8 cellular contexts compared by ENCODE assay signal in genomic region chr3:194633349-194634004, GRCh38. TPM values are rescaled to one million over a fixed set of nuclear protein-coding genes. Genes with fewer than 3 reads are reported as not detected.
DNase-seq lines count a peak whose midpoint lies in the region; ATAC-seq and TF ChIP-seq lines count a peak whose summit lies in the region.

TSS of gene TMEM44 (minus strand) at chr3:194633419. CDS start at chr3:194633215, 204 bp downstream.

- POLR2A ChIA-PET in WTC11 (lab: Charles Lee) = interaction anchor here (0.5 to 1.0 kb wide), 2 partner anchors 49 to 564 kb away, joined by 3 to 4 read pairs; no protein-coding TSS in a partner anchor

- peak; percentile 59 for ATAC-seq in GM18873 (IDR thresholded peaks at IDR 0.05; ENCODE audit: low FRiP score, unreplicated experiment)
- peak; percentile 80 for ATAC-seq in HG03103 (IDR thresholded peaks at IDR 0.05; ENCODE audit: low read depth, unreplicated experiment)
- ATAC-seq in WTC11 = peak; percentile 87

- DNase-seq in AG08395 (ENCODE audit: low spot score) (peak; percentile 95), NCI-H2196 (lab: John Stamatoyannopoulos, UW; ENCODE audit: unreplicated experiment) (peak; percentile 96), WTC11 (ENCODE audit: low spot score) (peak; percentile 82), chondrocyte (ENCODE audit: low spot score) (no peak), kidney glomerular epithelial cell (lab: John Stamatoyannopoulos, UW) (peak; percentile 63)
- DNase-seq in stimulated activated CD4-positive, alpha-beta T cell treated with anti-CD3 and anti-CD28 coated beads, Interleukin-2, amount 100 ng/mL, for 24 hours = peak; percentile 63 to 70

- H3K36me3 Mint-ChIP-seq in WTC11 (peaks cover 12% of the 10 kb centered on the region), chondrocyte (ENCODE audit: low read depth) (peaks cover 8% of the 10 kb centered on the region)

- H3K4me3 Mint-ChIP-seq in WTC11 (peak within 1 kb of the TSS; percentile 84), chondrocyte (ENCODE audit: unreplicated experiment) (peak within 1 kb of the TSS; percentile 84)

- H3K27ac Mint-ChIP-seq in WTC11 (peak within 1 kb of the TSS; percentile 53; the same call in 1 of the 2 replicates), chondrocyte (ENCODE audit: unreplicated experiment) (peak within 1 kb of the TSS; percentile 75)

- TF ChIP-seq CTCF in WTC11 (IDR thresholded peaks at IDR 0.05) (peak; percentile 63), chondrocyte (IDR thresholded peaks at IDR 0.05) (peak; percentile 85)

- H3K4me1 Mint-ChIP-seq in WTC11 = no peaks in the 10 kb centered on the region
- H3K4me1 Mint-ChIP-seq in chondrocyte (ENCODE audit: low read depth) = peaks cover 23% of the 10 kb centered on the region

- CTCF ChIA-PET in WTC11 (lab: Charles Lee) = interaction anchor here (0.6 to 2.0 kb wide), 19 partner anchors 10 to 910 kb away, joined by 3 to 14 read pairs (median 3); partner anchors contain the start of genes LSG1 and PPP1R2

- H3K27me3 Mint-ChIP-seq in WTC11 (ENCODE audit: low read depth) = no peaks in the 10 kb centered on the region
- no peaks in the 10 kb centered on the region for H3K27me3 Mint-ChIP-seq in chondrocyte (ENCODE audit: low read depth)

- H3K9me3 Mint-ChIP-seq in WTC11 (no peaks in the 10 kb centered on the region), chondrocyte (ENCODE audit: low read depth) (no peaks in the 10 kb centered on the region)

TF ChIP-seq in WTC11, 78 proteins besides CTCF, POLR2A, EP300 and RAD21:
- peak; percentile 80; the same call in 1 of the 2 replicates for TF ChIP-seq E2F5 (CRISPR knock-in tag; IDR thresholded peaks at IDR 0.05)
- TF ChIP-seq ZNF423 (CRISPR knock-in tag; IDR thresholded peaks at IDR 0.05) = peak; percentile 37
- no peak for TF ChIP-seq NFYB (CRISPR knock-in tag; conservative IDR thresholded peaks at IDR 0.05; ENCODE audit: low read depth)
- peak; percentile 62; the same call in 1 of the 2 replicates for TF ChIP-seq ZNF121 (CRISPR knock-in tag; IDR thresholded peaks at IDR 0.05)
- 0 out of 2 replicates have a peak, but pooled peaks have one; percentile 32 for TF ChIP-seq KAT7 (CRISPR knock-in tag; IDR thresholded peaks at IDR 0.05; ENCODE audit: borderline replicate concordance)
- TF ChIP-seq ETV6 (CRISPR knock-in tag; IDR thresholded peaks at IDR 0.05) = peak; percentile 81; the same call in 1 of the 2 replicates
- no peak for TF ChIP-seq ZNF317 (CRISPR knock-in tag; IDR thresholded peaks at IDR 0.05; ENCODE audit: borderline replicate concordance, low read depth)
- TF ChIP-seq PRDM15 (CRISPR knock-in tag; IDR thresholded peaks at IDR 0.05) = 0 out of 2 replicates have a peak, but pooled peaks have one; percentile 45
- TF ChIP-seq HMGXB4 (CRISPR knock-in tag; IDR thresholded peaks at IDR 0.05) = peak; percentile 71; the same call in 1 of the 2 replicates

RNA-seq across cellular contexts. Expression of gene TMEM44, which starts in this region (rescaled TPM):
- 13.7 to 20.8 TPM (median 19.3 TPM) in 3 replicates for total RNA-seq in WTC11 (2021)
- 14.5 to 25.1 TPM (median 25.0 TPM) in 3 replicates for total RNA-seq in chondrocyte
